In genomic region chr1:234542211-234542850, GRCh38 we compare ENCODE assay signal across 14 cellular contexts.
DNase-seq lines count a peak whose midpoint lies in the region; TF ChIP-seq lines count a peak whose summit lies in the region.
"Had no signal": no experiment of that assay in that cellular context is flagged by ENCODE, and none has a peak within 500 bp of the region (broad histone marks: within the 10 kb centered on the region; RNA-seq: fewer than 3 reads in every experiment).

No MANE protein-coding gene starts in this region.

- H3K4me3 ChIP-seq in prostate gland: no peak overlapping the region
- no peak overlapping the region for H3K4me3 ChIP-seq in effector memory CD4-positive, alpha-beta T cell (ENCODE audit: insufficient read depth, low read depth, low read length, poor library complexity, severe bottlenecking)
- H3K4me3 ChIP-seq: thyroid gland had no signal

- H3K36me3 ChIP-seq in prostate gland: no peaks in the 10 kb centered on the region
- no peaks in the 10 kb centered on the region for H3K36me3 ChIP-seq in effector memory CD4-positive, alpha-beta T cell (ENCODE audit: control insufficient read depth, insufficient read depth, low read length)
- H3K36me3 ChIP-seq: thyroid gland had no signal

- no peaks in the 10 kb centered on the region for H3K27me3 ChIP-seq in prostate gland (replicated peaks; ENCODE audit: insufficient read depth)
- H3K27me3 ChIP-seq in effector memory CD4-positive, alpha-beta T cell (replicated peaks; ENCODE audit: control insufficient read depth, insufficient read depth, low read length, poor library complexity, severe bottlenecking): no peaks in the 10 kb centered on the region
- H3K27me3 ChIP-seq: thyroid gland had no signal

- WGBS in prostate gland: 74% methylated on average over 13 of the region's 13 CpGs

- no peak for TF ChIP-seq POLR2A in prostate gland (IDR thresholded peaks at IDR 0.05)

- DNase-seq in hippocampal formation (lab: John Stamatoyannopoulos, UW) (peak; percentile 40 to 64), prostate gland (ENCODE audit: low spot score) (no peak), AG20443 (ENCODE audit: low spot score) (no peak), activated gamma-delta T cell treated with Interleukin-2 at 50 U/mL for 16 hours (no peak)
- no peak for DNase-seq in effector memory CD4-positive, alpha-beta T cell
- DNase-seq in stimulated activated CD4-positive, alpha-beta T cell treated with anti-CD3 and anti-CD28 coated beads, Interleukin-4, amount 100 ng/mL, for 4 hours: no peak
- DNase-seq: activated gamma-delta T cell; DMS153; NCI-H1417; NK-92 treated with Interleukin-12 subunit alpha and Interleukin-12 subunit beta, amount 100 ng/mL, for 24 hours; stimulated activated CD4-positive, alpha-beta T cell treated with anti-CD3 and anti-CD28 coated beads, Interleukin-2, amount 100 ng/mL, for 48 hours; thyroid gland had no signal

- peaks cover 14% of the 10 kb centered on the region for H3K4me1 ChIP-seq in prostate gland (replicated peaks)
- peaks cover 10% of the 10 kb centered on the region for H3K4me1 ChIP-seq in effector memory CD4-positive, alpha-beta T cell (ENCODE audit: control insufficient read depth, insufficient read depth, low read length, poor library complexity, severe bottlenecking)

- intact Hi-C loops in prostate gland (cut with DNase I): no loop called here

- H3K9me3 ChIP-seq in prostate gland: no peaks in the 10 kb centered on the region
- H3K9me3 ChIP-seq in effector memory CD4-positive, alpha-beta T cell (ENCODE audit: control insufficient read depth, low read length): no peaks in the 10 kb centered on the region
- H3K9me3 ChIP-seq: thyroid gland had no signal

- peak overlapping the region; percentile 36 for H3K27ac ChIP-seq in C4-2B
- H3K27ac ChIP-seq in VCaP: peak overlapping the region; percentile 97
- peak overlapping the region; percentile 82 to 91 for H3K27ac ChIP-seq in prostate gland
- no peak overlapping the region for H3K27ac ChIP-seq in effector memory CD4-positive, alpha-beta T cell (ENCODE audit: insufficient read depth, low read length, poor library complexity, severe bottlenecking)
- H3K27ac ChIP-seq: thyroid gland had no signal

- no peak for TF ChIP-seq CTCF in C4-2B (conservative IDR thresholded peaks at IDR 0.05)
- TF ChIP-seq CTCF in VCaP (conservative IDR thresholded peaks at IDR 0.05): no peak
- no peak for TF ChIP-seq CTCF in prostate gland (IDR thresholded peaks at IDR 0.05)

Comparison
In these comparisons a context has a peak if more than half of its experiments do, and no peak if none do; other contexts are left out.
1. DNase-seq: peak in hippocampal formation (2 of 2); none in prostate gland (single experiment), AG20443 (single experiment), activated gamma-delta T cell treated with Interleukin-2 at 50 U/mL for 16 hours (single experiment), effector memory CD4-positive, alpha-beta T cell (0 of 3) and stimulated activated CD4-positive, alpha-beta T cell treated with anti-CD3 and anti-CD28 coated beads, Interleukin-4, amount 100 ng/mL, for 4 hours (0 of 2).